In genomic region chr13:44151474-44151873, GRCh38 we compare ENCODE assay signal across 27 cellular contexts.
"Had no signal": no experiment of that assay in that cellular context is flagged by ENCODE, and none has a peak within 500 bp of the region (broad histone marks: within the 10 kb centered on the region; RNA-seq: fewer than 3 reads in every experiment).

No MANE protein-coding gene starts in this region.

- H3K4me1 Mint-ChIP-seq: activated CD4-positive, alpha-beta T cell treated with anti-CD3 and anti-CD28 coated beads for 36 hours; activated naive CD8-positive, alpha-beta T cell treated with anti-CD3 and anti-CD28 coated beads for 36 hours; central memory CD8-positive, alpha-beta T cell had no signal

- H3K27me3 Mint-ChIP-seq: activated CD4-positive, alpha-beta T cell treated with anti-CD3 and anti-CD28 coated beads for 36 hours; activated naive CD8-positive, alpha-beta T cell treated with anti-CD3 and anti-CD28 coated beads for 36 hours; central memory CD8-positive, alpha-beta T cell; stimulated activated naive CD8-positive, alpha-beta T cell treated with anti-CD3 and anti-CD28 coated beads, Interleukin-15, Interleukin-2, amounts not matched to agents 100 ng/mL and 50 ng/mL, for 24 hours had no signal

- DNase-seq: activated B cell treated with CpG ODN at 0.5 μM for 24 hours; activated CD4-positive, alpha-beta T cell treated with anti-CD3 and anti-CD28 coated beads for 36 hours; activated CD4-positive, alpha-beta T cell treated with anti-CD3 and anti-CD28 coated beads, Interleukin-2, amount 50 U/mL, for 48 hours; activated CD8-positive, alpha-beta memory T cell treated with anti-CD3 and anti-CD28 coated beads, Interleukin-2, amount 50 U/mL, for 48 hours; activated naive CD4-positive, alpha-beta T cell treated with Interleukin-2 at 50 U/mL for 16 hours; activated naive CD8-positive, alpha-beta T cell treated with anti-CD3 and anti-CD28 coated beads for 36 hours; activated T-cell treated with anti-CD3 and anti-CD28 coated beads, Interleukin-2, amount 50 U/mL, for 48 hours; colonic mucosa; dorsolateral prefrontal cortex; effector memory CD8-positive, alpha-beta T cell; lower lobe of right lung; mesendoderm; naive B cell; retina; stimulated activated CD4-positive, alpha-beta T cell treated with anti-CD3 and anti-CD28 coated beads, Interleukin-12 subunit alpha, Interleukin-12 subunit beta, amount 100 ng/mL, for 4 hours; substantia nigra; T1000 had no signal

- H3K4me3 Mint-ChIP-seq: activated B cell treated with CpG ODN at 0.5 μM for 24 hours; activated CD4-positive, alpha-beta T cell treated with anti-CD3 and anti-CD28 coated beads for 36 hours; activated naive CD8-positive, alpha-beta T cell treated with anti-CD3 and anti-CD28 coated beads for 36 hours; central memory CD8-positive, alpha-beta T cell; effector memory CD8-positive, alpha-beta T cell; neural crest cell; stimulated activated naive CD8-positive, alpha-beta T cell treated with anti-CD3 and anti-CD28 coated beads, Interleukin-15, Interleukin-2, amounts not matched to agents 100 ng/mL and 50 ng/mL, for 24 hours; T-helper 1 cell treated with Interleukin-12 subunit alpha and Interleukin-12 subunit beta and Interleukin-4 antibody, amounts not matched to agents 30 μg/mL and 1 μg/mL, for 36 hours had no signal

- H3K4me3 ChIP-seq: colonic mucosa, dorsolateral prefrontal cortex, lower lobe of right lung, tibial nerve had no signal

- FAIRE-seq: astrocyte, endothelial cell of umbilical vein, frontal cortex, islet of Langerhans had no signal

- H3K9me3 ChIP-seq: colonic mucosa, lower lobe of right lung, tibial nerve had no signal

- H3K27ac Mint-ChIP-seq: activated B cell treated with CpG ODN at 0.5 μM for 24 hours; activated CD4-positive, alpha-beta T cell treated with anti-CD3 and anti-CD28 coated beads for 36 hours; activated naive CD8-positive, alpha-beta T cell treated with anti-CD3 and anti-CD28 coated beads for 36 hours; effector memory CD8-positive, alpha-beta T cell; stimulated activated naive CD8-positive, alpha-beta T cell treated with anti-CD3 and anti-CD28 coated beads, Interleukin-15, Interleukin-2, amounts not matched to agents 100 ng/mL and 50 ng/mL, for 24 hours; T-helper 1 cell treated with Interleukin-12 subunit alpha and Interleukin-12 subunit beta and Interleukin-4 antibody, amounts not matched to agents 30 μg/mL and 1 μg/mL, for 36 hours had no signal

- H3K27ac ChIP-seq: colonic mucosa, lower lobe of right lung, tibial nerve had no signal

- H3K36me3 ChIP-seq: colonic mucosa, lower lobe of right lung, tibial nerve had no signal

- H3K27me3 ChIP-seq: colonic mucosa, dorsolateral prefrontal cortex, tibial nerve had no signal

- H3K36me3 Mint-ChIP-seq: activated naive CD8-positive, alpha-beta T cell treated with anti-CD3 and anti-CD28 coated beads for 36 hours; naive B cell had no signal

- H3K9me3 Mint-ChIP-seq: activated naive CD8-positive, alpha-beta T cell treated with anti-CD3 and anti-CD28 coated beads for 36 hours; central memory CD8-positive, alpha-beta T cell; effector memory CD8-positive, alpha-beta T cell; neural crest cell; stimulated activated naive CD8-positive, alpha-beta T cell treated with anti-CD3 and anti-CD28 coated beads, Interleukin-15, Interleukin-2, amounts not matched to agents 100 ng/mL and 50 ng/mL, for 24 hours; T-helper 1 cell treated with Interleukin-12 subunit alpha and Interleukin-12 subunit beta and Interleukin-4 antibody, amounts not matched to agents 30 μg/mL and 1 μg/mL, for 36 hours had no signal

- ATAC-seq: activated CD4-positive, alpha-beta T cell treated with anti-CD3 and anti-CD28 coated beads for 36 hours; effector memory CD8-positive, alpha-beta T cell; esophagus mucosa; lower lobe of right lung had no signal
